16 cellular contexts compared by ENCODE assay signal in genomic region chr2:6452702-6453481, GRCh38.
DNase-seq lines count a peak whose midpoint lies in the region; ATAC-seq and TF ChIP-seq lines count a peak whose summit lies in the region.
"Had no signal": no experiment of that assay in that cellular context is flagged by ENCODE, and none has a peak within 500 bp of the region (broad histone marks: within the 10 kb centered on the region; RNA-seq: fewer than 3 reads in every experiment).

No MANE protein-coding gene starts in this region.

- H3K79me2 ChIP-seq in MM.1S (ENCODE audit: low read length), result no peaks in the 10 kb centered on the region

- no peak overlapping the region for H3K4me2 ChIP-seq in MM.1S (ENCODE audit: low read depth, low read length)
- H3K4me2 ChIP-seq: BLaER1, KMS-11 had no signal

- WGBS in iPS DF 6.9 (ENCODE audit: insufficient coverage, insufficient read length), result no CpG with 5 or more reads among the region's 4 CpGs
- WGBS in right cardiac atrium, result 84% methylated on average over 4 of the region's 4 CpGs

- H4K20me1 ChIP-seq in MM.1S (ENCODE audit: insufficient read depth, low read length), result no peaks in the 10 kb centered on the region
- H4K20me1 ChIP-seq: BLaER1 had no signal

- TF ChIP-seq CTCF in C4-2B (conservative IDR thresholded peaks at IDR 0.05) (0 out of 2 replicates have a peak, but pooled peaks have one; percentile 9), RWPE2 (IDR thresholded peaks at IDR 0.05; ENCODE audit: poor library complexity, severe bottlenecking) (peak; percentile 8), MM.1S (IDR thresholded peaks at IDR 0.05; ENCODE audit: low read length) (no peak)

- no peaks in the 10 kb centered on the region for H3K36me3 ChIP-seq in RWPE2 (ENCODE audit: low read depth)
- no peaks in the 10 kb centered on the region for H3K36me3 ChIP-seq in iPS DF 6.9 (ENCODE audit: control insufficient read depth, insufficient read depth, low read length)
- H3K36me3 ChIP-seq in MM.1S (replicated peaks; ENCODE audit: insufficient read depth, low read length), result no peaks in the 10 kb centered on the region
- H3K36me3 ChIP-seq: BLaER1 had no signal

- DNase-seq in H4 (ENCODE audit: low spot score), result peak; percentile 5
- DNase-seq in RWPE2 (ENCODE audit: low spot score), result no peak
- DNase-seq in iPS DF 6.9 (ENCODE audit: low read depth, low spot score), result peak; percentile 31
- DNase-seq in MM.1S, result no peak
- DNase-seq in right cardiac atrium, result no peak
- DNase-seq: activated CD4-positive, alpha-beta T cell treated with anti-CD3 and anti-CD28 coated beads for 4 hours; activated T-cell treated with anti-CD3 and anti-CD28 coated beads, Interleukin-2, amount 50 U/mL, for 4 hours; aorta; NCI-H187 treated with DMSO at 0.1 percent for 48 hours; stimulated activated CD4-positive, alpha-beta T cell treated with anti-CD3 and anti-CD28 coated beads, Interleukin-2, amount 100 ng/mL, for 48 hours had no signal

- H3K4me3 ChIP-seq in RWPE2 (ENCODE audit: severe bottlenecking) (no peak overlapping the region), iPS DF 6.9 (ENCODE audit: low read length) (no peak overlapping the region), MM.1S (ENCODE audit: low read length) (no peak overlapping the region), right cardiac atrium (ENCODE audit: low read length) (no peak overlapping the region)
- H3K4me3 ChIP-seq: BLaER1 had no signal

- peaks cover 2% of the 10 kb centered on the region for H3K9me3 ChIP-seq in RWPE2 (ENCODE audit: severe bottlenecking)
- no peaks in the 10 kb centered on the region for H3K9me3 ChIP-seq in iPS DF 6.9 (ENCODE audit: control insufficient read depth, insufficient read depth, low read length)
- H3K9me3 ChIP-seq in MM.1S (replicated peaks; ENCODE audit: insufficient read depth, low read length), result no peaks in the 10 kb centered on the region
- H3K9me3 ChIP-seq in right cardiac atrium (ENCODE audit: control insufficient read depth, low read length), result no peaks in the 10 kb centered on the region
- H3K9me3 ChIP-seq: BLaER1 had no signal

- 0 out of 3 replicates have a peak, but pooled peaks have one; percentile 23 for ATAC-seq in RWPE2 (ENCODE audit: low read depth)
- no peak for ATAC-seq in HG02852 (IDR thresholded peaks at IDR 0.05; ENCODE audit: unreplicated experiment)
- ATAC-seq in GM19467 (IDR thresholded peaks at IDR 0.05; ENCODE audit: unreplicated experiment), result no peak
- ATAC-seq in right cardiac atrium, result no peak
- ATAC-seq: activated T-cell treated with anti-CD3 and anti-CD28 coated beads, Interleukin-2, amount 50 U/mL, for 4 hours; stimulated activated effector memory CD8-positive, alpha-beta T cell treated with anti-CD3 and anti-CD28 coated beads, Interleukin-12 subunit alpha, Interleukin-12 subunit beta, amount 100 ng/mL, for 72 hours had no signal

- intact Hi-C loops in right cardiac atrium (cut with DNase I), result no loop called here

- no peaks in the 10 kb centered on the region for H3K27me3 ChIP-seq in RWPE2 (ENCODE audit: insufficient read depth, poor library complexity, severe bottlenecking)
- no peaks in the 10 kb centered on the region for H3K27me3 ChIP-seq in iPS DF 6.9 (ENCODE audit: control insufficient read depth, insufficient read depth, low read length)
- H3K27me3 ChIP-seq in MM.1S (replicated peaks; ENCODE audit: insufficient read depth, low read length), result no peaks in the 10 kb centered on the region
- no peaks in the 10 kb centered on the region for H3K27me3 ChIP-seq in right cardiac atrium (ENCODE audit: control insufficient read depth, insufficient read depth)
- H3K27me3 ChIP-seq: BLaER1 had no signal

- H3F3A ChIP-seq in MM.1S (ENCODE audit: insufficient read depth, low read length), result no peaks in the 10 kb centered on the region

- H2AFZ ChIP-seq in MM.1S (ENCODE audit: low read length), result no peak overlapping the region

- no peaks in the 10 kb centered on the region for H3K9me2 ChIP-seq in MM.1S (replicated peaks; ENCODE audit: insufficient read depth, low read length)

- H3K4me1 ChIP-seq in RWPE2 (ENCODE audit: insufficient read depth, poor library complexity, severe bottlenecking) (no peaks in the 10 kb centered on the region), iPS DF 6.9 (ENCODE audit: control insufficient read depth, insufficient read depth, low read length) (no peaks in the 10 kb centered on the region), MM.1S (ENCODE audit: low read length) (no peaks in the 10 kb centered on the region), right cardiac atrium (ENCODE audit: control insufficient read depth, insufficient read depth, low read length) (no peaks in the 10 kb centered on the region)
- H3K4me1 ChIP-seq: BLaER1 had no signal

- no peak overlapping the region for H3K9ac ChIP-seq in MM.1S (ENCODE audit: low read length)
- H3K9ac ChIP-seq: BLaER1, KMS-11 had no signal

- H3K27ac ChIP-seq in C4-2B, result no peak overlapping the region
- H3K27ac ChIP-seq in RWPE2 (ENCODE audit: poor library complexity, severe bottlenecking), result no peak overlapping the region
- H3K27ac ChIP-seq in iPS DF 6.9 (ENCODE audit: low read length), result no peak overlapping the region
- H3K27ac ChIP-seq in MM.1S (ENCODE audit: low read length), result no peak overlapping the region
- no peak overlapping the region for H3K27ac ChIP-seq in right cardiac atrium (ENCODE audit: low read length)
- H3K27ac ChIP-seq: BLaER1, KMS-11 had no signal

Comparison
In these comparisons a context has a peak if more than half of its experiments do, and no peak if none do; other contexts are left out.
1. DNase-seq: peak in H4 (single experiment) and iPS DF 6.9 (single experiment); none in RWPE2 (single experiment), MM.1S (single experiment) and right cardiac atrium (0 of 3).